ENCODE assay signal across 9 cellular contexts in genomic region chr1:205481629-205482071, GRCh38. TPM values are rescaled to one million over a fixed set of nuclear protein-coding genes. Genes with fewer than 3 reads are reported as not detected.
A peak's percentile ranks its signal among the peaks of the same experiment; 100 is the strongest.
DNase-seq lines count a peak whose midpoint lies in the region; ATAC-seq and TF ChIP-seq lines count a peak whose summit lies in the region.
"Had no signal": no experiment of that assay in that cellular context is flagged by ENCODE, and none has a peak within 500 bp of the region (broad histone marks: within the 10 kb centered on the region; RNA-seq: fewer than 3 reads in every experiment).

No MANE protein-coding gene starts in this region.

- peaks cover 10% of the 10 kb centered on the region for H3K27me3 Mint-ChIP-seq in brain
- peaks cover 26% of the 10 kb centered on the region for H3K27me3 Mint-ChIP-seq in stimulated activated naive CD8-positive, alpha-beta T cell treated with anti-CD3 and anti-CD28 coated beads, Interleukin-15, Interleukin-2, amounts not matched to agents 100 ng/mL and 50 ng/mL, for 24 hours

- peak overlapping the region in 3 of 5 experiments; percentile 5 to 51 (median 25) for H3K27ac Mint-ChIP-seq in brain
- no peak overlapping the region for H3K27ac Mint-ChIP-seq in stimulated activated naive CD8-positive, alpha-beta T cell treated with anti-CD3 and anti-CD28 coated beads, Interleukin-15, Interleukin-2, amounts not matched to agents 100 ng/mL and 50 ng/mL, for 24 hours

- no peak for TF ChIP-seq CTCF in brain (conservative IDR thresholded peaks at IDR 0.05)
- no peak for TF ChIP-seq CTCF in GM20000 (IDR thresholded peaks at IDR 0.05; ENCODE audit: extremely low read depth, missing control alignments)

- peaks cover 0 to 1% (median 0%) of the 10 kb centered on the region in 5 experiments for H3K9me3 Mint-ChIP-seq in brain
- no peaks in the 10 kb centered on the region for H3K9me3 Mint-ChIP-seq in stimulated activated naive CD8-positive, alpha-beta T cell treated with anti-CD3 and anti-CD28 coated beads, Interleukin-15, Interleukin-2, amounts not matched to agents 100 ng/mL and 50 ng/mL, for 24 hours

- no peak for ATAC-seq in GM21381 (IDR thresholded peaks at IDR 0.05; ENCODE audit: unreplicated experiment)

- H3K4me3 Mint-ChIP-seq in brain: no peak overlapping the region
- peak overlapping the region; percentile 47 for H3K4me3 Mint-ChIP-seq in stimulated activated naive CD8-positive, alpha-beta T cell treated with anti-CD3 and anti-CD28 coated beads, Interleukin-15, Interleukin-2, amounts not matched to agents 100 ng/mL and 50 ng/mL, for 24 hours

- H3K4me1 Mint-ChIP-seq in brain: peaks cover 47% of the 10 kb centered on the region
- peaks cover 31% of the 10 kb centered on the region for H3K4me1 Mint-ChIP-seq in stimulated activated naive CD8-positive, alpha-beta T cell treated with anti-CD3 and anti-CD28 coated beads, Interleukin-15, Interleukin-2, amounts not matched to agents 100 ng/mL and 50 ng/mL, for 24 hours (ENCODE audit: low read depth)

- no peaks in the 10 kb centered on the region for H3K36me3 Mint-ChIP-seq in brain
- no peaks in the 10 kb centered on the region for H3K36me3 Mint-ChIP-seq in stimulated activated naive CD8-positive, alpha-beta T cell treated with anti-CD3 and anti-CD28 coated beads, Interleukin-15, Interleukin-2, amounts not matched to agents 100 ng/mL and 50 ng/mL, for 24 hours (ENCODE audit: low read depth)

- DNase-seq in activated CD8-positive, alpha-beta memory T cell treated with anti-CD3 and anti-CD28 coated beads for 24 hours: peak; percentile 72
- no peak for DNase-seq in activated CD8-positive, alpha-beta memory T cell treated with anti-CD3 and anti-CD28 coated beads, Interleukin-2, amount 50 U/mL, for 48 hours
- DNase-seq in NCI-H82 (lab: John Stamatoyannopoulos, UW) (peak; percentile 100), GM20000 (ENCODE audit: low spot score) (no peak), HuH-7 (ENCODE audit: low spot score) (no peak)
- DNase-seq: NCI-H510A had no signal

RNA-seq across cellular contexts. Expression of gene CDK18, which starts 22.8 kb away (rescaled TPM):
- polyA plus RNA-seq in brain (ENCODE audit: insufficient read depth, low read depth, low replicate concordance): 73.1 TPM

RNA-seq across cellular contexts. Expression of gene BLACAT1, which starts 25.8 kb away (rescaled TPM):
- 0.10 TPM for polyA plus RNA-seq in brain (ENCODE audit: insufficient read depth, low read depth, low replicate concordance)

RNA-seq across cellular contexts. Expression of gene LEMD1, which starts 59.8 kb away (rescaled TPM):
- not detected for polyA plus RNA-seq in brain (ENCODE audit: insufficient read depth, low read depth, low replicate concordance)

Comparison
In these comparisons a context has a peak if more than half of its experiments do, and no peak if none do; other contexts are left out.
1. DNase-seq: peak in activated CD8-positive, alpha-beta memory T cell treated with anti-CD3 and anti-CD28 coated beads for 24 hours (single experiment) and NCI-H82 (single experiment); none in activated CD8-positive, alpha-beta memory T cell treated with anti-CD3 and anti-CD28 coated beads, Interleukin-2, amount 50 U/mL, for 48 hours (single experiment), GM20000 (single experiment) and HuH-7 (single experiment).